In the genomic region with DNA sequence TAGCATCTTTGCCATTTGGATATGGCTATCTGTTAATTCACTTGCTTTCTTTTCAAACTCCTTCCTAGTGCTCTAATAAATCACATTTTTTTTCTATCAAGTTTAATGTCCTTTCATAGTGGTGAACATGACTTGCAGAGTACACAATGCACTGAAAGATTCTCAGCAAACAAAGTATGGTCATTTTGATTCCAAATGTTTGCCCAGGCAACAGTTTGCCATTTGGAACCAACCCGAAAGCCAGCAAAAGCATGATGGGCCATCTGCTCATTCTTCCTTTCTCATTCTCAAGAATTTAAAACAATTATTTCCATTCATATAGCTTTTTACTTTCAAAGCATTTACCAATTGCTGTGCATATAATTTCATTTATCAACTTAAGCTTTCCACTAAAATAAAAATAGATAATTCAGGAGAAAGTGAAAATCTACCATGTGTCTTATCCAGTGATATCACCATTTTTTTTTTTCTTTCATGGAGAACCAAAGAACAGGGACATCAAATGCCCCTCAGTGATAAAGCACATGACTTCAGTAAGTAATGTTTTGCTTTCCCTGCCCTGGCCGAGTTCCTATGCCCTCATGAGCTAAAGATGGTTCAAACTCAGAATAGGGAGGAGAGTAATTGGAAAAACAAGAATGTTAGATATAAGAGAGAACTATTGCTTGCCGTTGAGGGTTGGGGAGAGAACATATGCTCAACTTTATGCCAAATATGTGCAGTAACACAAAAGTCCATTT, we compare ENCODE assay signal across 30 cellular contexts.
"Had no signal": no experiment of that assay in that cellular context is flagged by ENCODE, and none has a peak within 500 bp of the region (broad histone marks: within the 10 kb centered on the region; RNA-seq: fewer than 3 reads in every experiment).

No MANE protein-coding gene starts in this region.

- H3K36me3 Mint-ChIP-seq: activated naive CD4-positive, alpha-beta T cell treated with anti-CD3 and anti-CD28 coated beads, Interleukin-2, amount 10 ng/mL, durations not matched to agents 7 days and 5 days; activated naive CD4-positive, alpha-beta T cell treated with anti-CD3 and anti-CD28 coated beads, Interleukin-2, amount 50 U/mL, for 72 hours; activated naive CD8-positive, alpha-beta T cell treated with anti-CD3 and anti-CD28 coated beads, Interleukin-2, amount 10 ng/mL, durations not matched to agents 7 days and 5 days; brain; WTC11 had no signal

- H3K27me3 Mint-ChIP-seq: activated CD4-positive, alpha-beta memory T cell treated with anti-CD3 and anti-CD28 coated beads, Interleukin-2, amount 10 ng/mL, durations not matched to agents 7 days and 5 days; activated CD4-positive, alpha-beta T cell treated with anti-CD3 and anti-CD28 coated beads, Interleukin-2, amount 10 ng/mL, durations not matched to agents 7 days and 5 days; activated naive CD4-positive, alpha-beta T cell treated with anti-CD3 and anti-CD28 coated beads, Interleukin-2, amount 10 ng/mL, durations not matched to agents 7 days and 5 days; activated naive CD8-positive, alpha-beta T cell treated with anti-CD3 and anti-CD28 coated beads, Interleukin-2, amount 10 ng/mL, durations not matched to agents 7 days and 5 days; activated T-cell treated with anti-CD3 and anti-CD28 coated beads, Interleukin-2, amount 50 U/mL, for 24 hours; brain; effector memory CD8-positive, alpha-beta T cell had no signal

- ATAC-seq: activated naive CD4-positive, alpha-beta T cell treated with anti-CD3 and anti-CD28 coated beads, Interleukin-2, amount 50 U/mL, for 72 hours; activated T-cell treated with anti-CD3 and anti-CD28 coated beads, Interleukin-2, amount 50 U/mL, for 72 hours; effector memory CD8-positive, alpha-beta T cell; foreskin keratinocyte; gastrocnemius medialis; heart right ventricle; WTC11 had no signal

- H3K27ac Mint-ChIP-seq: activated CD4-positive, alpha-beta memory T cell treated with anti-CD3 and anti-CD28 coated beads, Interleukin-2, amount 10 ng/mL, durations not matched to agents 7 days and 5 days; activated CD4-positive, alpha-beta T cell treated with anti-CD3 and anti-CD28 coated beads, Interleukin-2, amount 10 ng/mL, durations not matched to agents 7 days and 5 days; activated naive CD4-positive, alpha-beta T cell treated with anti-CD3 and anti-CD28 coated beads, Interleukin-2, amount 10 ng/mL, durations not matched to agents 7 days and 5 days; activated naive CD4-positive, alpha-beta T cell treated with anti-CD3 and anti-CD28 coated beads, Interleukin-2, amount 50 U/mL, for 72 hours; activated naive CD8-positive, alpha-beta T cell treated with anti-CD3 and anti-CD28 coated beads, Interleukin-2, amount 10 ng/mL, durations not matched to agents 7 days and 5 days; activated T-cell treated with anti-CD3 and anti-CD28 coated beads, Interleukin-2, amount 50 U/mL, for 24 hours; activated T-cell treated with anti-CD3 and anti-CD28 coated beads, Interleukin-2, amount 50 U/mL, for 72 hours; effector memory CD8-positive, alpha-beta T cell; WTC11 had no signal

- H3K4me1 Mint-ChIP-seq: activated CD4-positive, alpha-beta memory T cell treated with anti-CD3 and anti-CD28 coated beads, Interleukin-2, amount 10 ng/mL, durations not matched to agents 7 days and 5 days; activated CD4-positive, alpha-beta T cell treated with anti-CD3 and anti-CD28 coated beads, Interleukin-2, amount 10 ng/mL, durations not matched to agents 7 days and 5 days; activated naive CD4-positive, alpha-beta T cell treated with anti-CD3 and anti-CD28 coated beads, Interleukin-2, amount 10 ng/mL, durations not matched to agents 7 days and 5 days; activated naive CD8-positive, alpha-beta T cell treated with anti-CD3 and anti-CD28 coated beads, Interleukin-2, amount 10 ng/mL, durations not matched to agents 7 days and 5 days had no signal

- H3K4me3 ChIP-seq: ascending aorta, breast epithelium, cardiac muscle cell, esophagus muscularis mucosa, gastrocnemius medialis, heart right ventricle, hepatocyte had no signal

- DNase-seq: activated CD4-positive, alpha-beta memory T cell treated with anti-CD3 and anti-CD28 coated beads, Interleukin-2, amount 10 ng/mL, durations not matched to agents 7 days and 5 days; activated CD4-positive, alpha-beta T cell treated with anti-CD3 and anti-CD28 coated beads for 1 hour; activated CD4-positive, alpha-beta T cell treated with anti-CD3 and anti-CD28 coated beads for 4 hours; activated CD4-positive, alpha-beta T cell treated with anti-CD3 and anti-CD28 coated beads, Interleukin-2, amount 10 ng/mL, durations not matched to agents 7 days and 5 days; activated CD4-positive, alpha-beta T cell treated with anti-CD3 and anti-CD28 coated beads, Interleukin-2, amount 50 U/mL, for 4 hours; activated CD8-positive, alpha-beta memory T cell treated with anti-CD3 and anti-CD28 coated beads, Interleukin-2, amount 50 U/mL, for 48 hours; activated gamma-delta T cell; activated naive CD4-positive, alpha-beta T cell; activated naive CD4-positive, alpha-beta T cell treated with anti-CD3 and anti-CD28 coated beads, Interleukin-2, amount 10 ng/mL, durations not matched to agents 7 days and 5 days; activated naive CD8-positive, alpha-beta T cell treated with anti-CD3 and anti-CD28 coated beads, Interleukin-2, amount 10 ng/mL, durations not matched to agents 7 days and 5 days; activated T-cell treated with anti-CD3 and anti-CD28 coated beads for 4 hours; activated T-cell treated with anti-CD3 and anti-CD28 coated beads, Interleukin-2, amount 50 U/mL, for 24 hours; activated T-cell treated with anti-CD3 and anti-CD28 coated beads, Interleukin-2, amount 50 U/mL, for 72 hours; central memory CD4-positive, alpha-beta T cell; cortex of kidney; dermis blood vessel endothelial cell; effector CD4-positive, alpha-beta T cell; effector memory CD8-positive, alpha-beta T cell; erythroblast; foreskin keratinocyte; gastrocnemius medialis; heart right ventricle had no signal

- H3K9me3 Mint-ChIP-seq: activated CD4-positive, alpha-beta memory T cell treated with anti-CD3 and anti-CD28 coated beads, Interleukin-2, amount 10 ng/mL, durations not matched to agents 7 days and 5 days; activated naive CD4-positive, alpha-beta T cell treated with anti-CD3 and anti-CD28 coated beads, Interleukin-2, amount 10 ng/mL, durations not matched to agents 7 days and 5 days; activated naive CD4-positive, alpha-beta T cell treated with anti-CD3 and anti-CD28 coated beads, Interleukin-2, amount 50 U/mL, for 72 hours; activated naive CD8-positive, alpha-beta T cell treated with anti-CD3 and anti-CD28 coated beads, Interleukin-2, amount 10 ng/mL, durations not matched to agents 7 days and 5 days; activated T-cell treated with anti-CD3 and anti-CD28 coated beads, Interleukin-2, amount 50 U/mL, for 24 hours; brain; effector memory CD8-positive, alpha-beta T cell; WTC11 had no signal

- H3K4me3 Mint-ChIP-seq: activated CD4-positive, alpha-beta memory T cell treated with anti-CD3 and anti-CD28 coated beads, Interleukin-2, amount 10 ng/mL, durations not matched to agents 7 days and 5 days; activated CD4-positive, alpha-beta T cell treated with anti-CD3 and anti-CD28 coated beads, Interleukin-2, amount 10 ng/mL, durations not matched to agents 7 days and 5 days; activated naive CD4-positive, alpha-beta T cell treated with anti-CD3 and anti-CD28 coated beads, Interleukin-2, amount 10 ng/mL, durations not matched to agents 7 days and 5 days; activated naive CD8-positive, alpha-beta T cell treated with anti-CD3 and anti-CD28 coated beads, Interleukin-2, amount 10 ng/mL, durations not matched to agents 7 days and 5 days; activated T-cell treated with anti-CD3 and anti-CD28 coated beads, Interleukin-2, amount 50 U/mL, for 24 hours; activated T-cell treated with anti-CD3 and anti-CD28 coated beads, Interleukin-2, amount 50 U/mL, for 72 hours; effector memory CD8-positive, alpha-beta T cell; WTC11 had no signal
